ENCODE assay signal across 16 cellular contexts in genomic region chr14:93785423-93785822, GRCh38. TPM values are rescaled to one million over a fixed set of nuclear protein-coding genes. Genes with fewer than 3 reads are reported as not detected.
A peak's percentile ranks its signal among the peaks of the same experiment; 100 is the strongest.
DNase-seq lines count a peak whose midpoint lies in the region; ATAC-seq, FAIRE-seq and TF ChIP-seq lines count a peak whose summit lies in the region.
"Had no signal": no experiment of that assay in that cellular context is flagged by ENCODE, and none has a peak within 500 bp of the region (broad histone marks: within the 10 kb centered on the region; RNA-seq: fewer than 3 reads in every experiment).

No MANE protein-coding gene starts in this region.

- no peaks in the 10 kb centered on the region for H3K9me2 ChIP-seq in SK-N-SH
- no peaks in the 10 kb centered on the region for H3K9me2 ChIP-seq in GM23248 (ENCODE audit: insufficient read depth)

- H3K9me3 ChIP-seq in SK-N-SH (no peaks in the 10 kb centered on the region), esophagus muscularis mucosa (no peaks in the 10 kb centered on the region), muscle layer of duodenum (ENCODE audit: control insufficient read depth in 1 of 2, low read length in 2 of 2) (no peaks in the 10 kb centered on the region), stomach smooth muscle (ENCODE audit: control insufficient read depth in 2 of 2, low read length in 2 of 2) (no peaks in the 10 kb centered on the region), GM23248 (ENCODE audit: low read depth) (no peaks in the 10 kb centered on the region)

- H3K27me3 ChIP-seq in SK-N-SH (ENCODE audit: insufficient read depth), result no peaks in the 10 kb centered on the region
- peaks cover 0 to 13% (median 0%) of the 10 kb centered on the region in 4 donors for H3K27me3 ChIP-seq in esophagus muscularis mucosa
- H3K27me3 ChIP-seq in muscle layer of duodenum (ENCODE audit: low read depth, low read length), result peaks cover 3% of the 10 kb centered on the region
- no peaks in the 10 kb centered on the region for H3K27me3 ChIP-seq in stomach smooth muscle (ENCODE audit: control insufficient read depth in 1 of 2, insufficient read depth in 2 of 2, low read length in 2 of 2)
- peaks cover 16% of the 10 kb centered on the region for H3K27me3 ChIP-seq in GM23248 (replicated peaks; ENCODE audit: insufficient read depth)

- H3K4me2 ChIP-seq in SK-N-SH, result no peak overlapping the region
- no peak overlapping the region for H3K4me2 ChIP-seq in GM23248 (ENCODE audit: unreplicated experiment)
- H3K4me2 ChIP-seq: BLaER1 treated with 17β-estradiol and CSF1 and Interleukin-3, amounts not matched to agents 10 nM and 100 nM had no signal

- H3K27ac ChIP-seq in SK-N-SH (ENCODE audit: low read depth in 2 of 2, low read length in 1 of 2) (peak overlapping the region in 1 of 2 experiments; percentile 76; a peak in 2 of 4 replicates), esophagus muscularis mucosa (replicated peaks in 1 of 4) (peak overlapping the region; percentile 91 to 94 (median 94)), muscle layer of duodenum (ENCODE audit: low read length) (peak overlapping the region; percentile 53), stomach smooth muscle (ENCODE audit: low read length) (peak overlapping the region; percentile 88), GM23248 (no peak overlapping the region)
- H3K27ac ChIP-seq: BLaER1 treated with 17β-estradiol and CSF1 and Interleukin-3, amounts not matched to agents 10 nM and 100 nM had no signal

- H3K36me3 ChIP-seq in SK-N-SH (replicated peaks in 1 of 2; ENCODE audit: control insufficient read depth in 1 of 2, insufficient read depth in 2 of 2, low read length in 1 of 2), result no peaks in the 10 kb centered on the region
- no peaks in the 10 kb centered on the region for H3K36me3 ChIP-seq in esophagus muscularis mucosa
- no peaks in the 10 kb centered on the region for H3K36me3 ChIP-seq in muscle layer of duodenum (ENCODE audit: control insufficient read depth in 1 of 2, insufficient read depth in 2 of 2, low read length in 2 of 2)
- H3K36me3 ChIP-seq in stomach smooth muscle (ENCODE audit: control insufficient read depth in 2 of 2, insufficient read depth in 2 of 2, low read length in 2 of 2), result peaks cover 4 to 12% of the 10 kb centered on the region in 2 donors
- no peaks in the 10 kb centered on the region for H3K36me3 ChIP-seq in GM23248 (ENCODE audit: low read depth)
- H3K36me3 ChIP-seq: BLaER1 treated with 17β-estradiol and CSF1 and Interleukin-3, amounts not matched to agents 10 nM and 100 nM had no signal

- no peaks in the 10 kb centered on the region for H3K79me2 ChIP-seq in SK-N-SH (ENCODE audit: insufficient read depth)
- no peaks in the 10 kb centered on the region for H3K79me2 ChIP-seq in GM23248 (ENCODE audit: insufficient read depth)

- H3F3A ChIP-seq in SK-N-SH (replicated peaks; ENCODE audit: insufficient read depth), result no peaks in the 10 kb centered on the region
- no peaks in the 10 kb centered on the region for H3F3A ChIP-seq in GM23248 (ENCODE audit: insufficient read depth)

- ATAC-seq in HG03045 (IDR thresholded peaks at IDR 0.05; ENCODE audit: unreplicated experiment), result no peak
- ATAC-seq: HCT116 had no signal

- CTCF ChIA-PET in SK-N-SH (lab: Yijun Ruan, JAX), result interaction anchor here (0.9 to 9.6 kb wide), 10 partner anchors 9 to 131 kb away, joined by 3 to 127 read pairs (median 6); no protein-coding TSS in a partner anchor

- TF ChIP-seq RAD21 in SK-N-SH (IDR thresholded peaks at IDR 0.05; ENCODE audit: low read length), result no peak; the same call in 1 of the 2 replicates

- no peak for TF ChIP-seq POLR2A in esophagus muscularis mucosa (IDR thresholded peaks at IDR 0.05; ENCODE audit: low read depth)

- in situ Hi-C loops in GM23248 (cut with MboI), result no loop called here

- H3K9ac ChIP-seq in SK-N-SH (no peak overlapping the region), stomach smooth muscle (ENCODE audit: low read length in 2 of 2) (no peak overlapping the region), GM23248 (no peak overlapping the region)
- H3K9ac ChIP-seq: BLaER1 treated with 17β-estradiol and CSF1 and Interleukin-3, amounts not matched to agents 10 nM and 100 nM had no signal

- H3K4me1 ChIP-seq in SK-N-SH (ENCODE audit: control insufficient read depth in 1 of 2, insufficient read depth in 2 of 2, low read depth in 1 of 2, low read length in 1 of 2) (peaks cover 0 to 57% of the 10 kb centered on the region in 2 experiments; a peak in 2 of 4 replicates), esophagus muscularis mucosa (peaks cover 11 to 80% (median 75%) of the 10 kb centered on the region in 4 donors), muscle layer of duodenum (ENCODE audit: control insufficient read depth in 1 of 2, insufficient read depth in 2 of 2, low read length in 2 of 2) (peaks cover 5 to 43% of the 10 kb centered on the region in 2 donors), stomach smooth muscle (ENCODE audit: control insufficient read depth, insufficient read depth, low read length) (peaks cover 61% of the 10 kb centered on the region), GM23248 (ENCODE audit: insufficient read depth) (no peaks in the 10 kb centered on the region)

- DNase-seq in SK-N-SH (peak; percentile 57), esophagus muscularis mucosa (ENCODE audit: extremely low spot score) (no peak), GM23248 (no peak), frontal cortex (ENCODE audit: low spot score in 2 of 2) (no peak), NCI-H187 (lab: John Stamatoyannopoulos, UW) (no peak)
- DNase-seq: ACHN; CD4-positive, CD25-positive, alpha-beta regulatory T cell; DMS53; GF-D8 had no signal

- no peak overlapping the region for H3K4me3 ChIP-seq in SK-N-SH (ENCODE audit: low read depth in 2 of 2, low read length in 1 of 2)
- peak overlapping the region; percentile 68 to 84 (median 78) for H3K4me3 ChIP-seq in esophagus muscularis mucosa
- H3K4me3 ChIP-seq in muscle layer of duodenum (ENCODE audit: low read depth in 1 of 2, low read length in 2 of 2), result peak overlapping the region; percentile 60 to 89
- peak overlapping the region; percentile 90 to 92 for H3K4me3 ChIP-seq in stomach smooth muscle (ENCODE audit: low read length in 2 of 2)
- no peak overlapping the region for H3K4me3 ChIP-seq in GM23248
- H3K4me3 ChIP-seq: BLaER1 treated with 17β-estradiol and CSF1 and Interleukin-3, amounts not matched to agents 10 nM and 100 nM had no signal

- TF ChIP-seq CTCF in SK-N-SH (IDR thresholded peaks at IDR 0.05) (no peak), esophagus muscularis mucosa (IDR thresholded peaks at IDR 0.05) (no peak)

- 28% methylated on average over 4 of the region's 4 CpGs for WGBS in SK-N-SH (ENCODE audit: low lambda C conversion rate)
- WGBS in esophagus muscularis mucosa, result 45% methylated on average over 4 of the region's 4 CpGs
- 6 to 8% methylated on average over 4 of the region's 4 CpGs for WGBS in GM23248 (ENCODE audit: low coverage in 1 of 2, low lambda C conversion rate in 2 of 2, missing lambda C conversion rate in 2 of 2), 2 experiments

- POLR2A ChIA-PET in SK-N-SH (lab: Yijun Ruan, JAX), result interaction anchor here (1.2 to 2.0 kb wide), 3 partner anchors 25 to 40 kb away, joined by 4 to 16 read pairs (median 4); no protein-coding TSS in a partner anchor

- TF ChIP-seq EP300 in SK-N-SH (IDR thresholded peaks at IDR 0.05; ENCODE audit: borderline replicate concordance in 1 of 2, low read depth in 1 of 2, low read length in 1 of 2) (peak in 1 of 2 experiments; percentile 40; a peak in 1 of 4 replicates), esophagus muscularis mucosa (IDR thresholded peaks at IDR 0.05) (no peak)

- H4K20me1 ChIP-seq in SK-N-SH (ENCODE audit: insufficient read depth) (no peaks in the 10 kb centered on the region), GM23248 (ENCODE audit: insufficient read depth) (no peaks in the 10 kb centered on the region)

- H2AFZ ChIP-seq in SK-N-SH (ENCODE audit: low read depth) (no peak overlapping the region), GM23248 (no peak overlapping the region)

- intact Hi-C loops in esophagus muscularis mucosa (cut with DNase I), result loop anchor here (5.0 kb wide), 2 partner anchors 43 to 107 kb away; no protein-coding TSS in a partner anchor

- FAIRE-seq in frontal cortex (lab: Jason Lieb, UNC), result no peak
- FAIRE-seq: H54 had no signal

TF ChIP-seq in SK-N-SH, 30 proteins besides CTCF, POLR2A, EP300 and RAD21:
- TF ChIP-seq GABPA (IDR thresholded peaks at IDR 0.05; ENCODE audit: low read depth) (no peak), MXI1 (IDR thresholded peaks at IDR 0.05; ENCODE audit: low read depth, low read length) (peak; percentile 77), TCF12 (IDR thresholded peaks at IDR 0.05) (no peak), RCOR1 (IDR thresholded peaks at IDR 0.05; ENCODE audit: low read length) (peak; percentile 54; the same call in 1 of the 2 replicates)

RNA-seq across cellular contexts. Expression of gene PRIMA1, which starts 2.9 kb away (rescaled TPM):
- polyA plus RNA-seq in SK-N-SH (2012; rRNA removed), result 0.18 and 0.24 TPM in 2 replicates
- polyA plus RNA-seq in SK-N-SH (2012; cell fraction: cytosol; rRNA removed), result 0.23 and 0.49 TPM in 2 replicates
- polyA plus RNA-seq in SK-N-SH (2012; cell fraction: nucleus; rRNA removed), result 0.15 and 0.56 TPM in 2 replicates
- 10 to 100 TPM; 18.7 to 30.9 (median 21.8) TPM for total RNA-seq in esophagus muscularis mucosa
- 0.43 TPM in 1 of 2 replicates, not detected in the other for total RNA-seq in GM23248 (2014; rRNA removed; shearing (Covaris generic))
- polyA plus RNA-seq in GM23248 (2016; fragmentation: Nextera tagmentation; extraction: Ambion mirVana), result not detected in 2 replicates
- under 0.01 TPM for total RNA-seq in frontal cortex
- total RNA-seq: A172; CD4-positive, CD25-positive, alpha-beta regulatory T cell had no signal
- polyA plus RNA-seq: CD4-positive, CD25-positive, alpha-beta regulatory T cell had no signal

Comparison
In these comparisons a context has a peak if more than half of its experiments do, and no peak if none do; other contexts are left out.
1. H3K4me3 ChIP-seq: peak in esophagus muscularis mucosa (4 of 4), muscle layer of duodenum (2 of 2) and stomach smooth muscle (2 of 2); none in SK-N-SH (0 of 2) and GM23248 (single experiment).
2. RNA of gene PRIMA1, which starts 2.9 kb away (total RNA-seq): 18.7 to 30.9 TPM in esophagus muscularis mucosa; 0.43 TPM in GM23248 and under 0.01 TPM in frontal cortex (single experiment); every median in the first group is over 10 times any median in the second.